ENCODE assay signal across 16 cellular contexts in genomic region chr21:29753216-29753615, GRCh38.
"Had no signal": no experiment of that assay in that cellular context is flagged by ENCODE, and none has a peak within 500 bp of the region (broad histone marks: within the 10 kb centered on the region; RNA-seq: fewer than 3 reads in every experiment).

No MANE protein-coding gene starts in this region.

- H3K36me3 ChIP-seq: lower lobe of right lung, neural progenitor cell, upper lobe of right lung had no signal

- H3K9me3 ChIP-seq: lower lobe of right lung, SK-N-SH, upper lobe of right lung had no signal

- H3K27ac ChIP-seq: lower lobe of right lung, neural progenitor cell, upper lobe of right lung had no signal

- H3K27me3 ChIP-seq: neural progenitor cell, upper lobe of right lung had no signal

- H2AFZ ChIP-seq: neural progenitor cell had no signal

- H3K4me3 ChIP-seq: lower lobe of right lung, neural progenitor cell, upper lobe of right lung had no signal

- H3K4me2 ChIP-seq: neural progenitor cell, SK-N-SH had no signal

- H3K4me1 ChIP-seq: lower lobe of right lung, neural progenitor cell, upper lobe of right lung had no signal

- H3K9ac ChIP-seq: neural progenitor cell, SK-N-SH had no signal

- ATAC-seq: esophagus mucosa; left lobe of liver; lower lobe of right lung; naive thymus-derived CD4-positive, alpha-beta T cell; upper lobe of right lung had no signal

- DNase-seq: activated CD4-positive, alpha-beta memory T cell treated with anti-CD3 and anti-CD28 coated beads for 36 hours; activated CD4-positive, alpha-beta T cell treated with anti-CD3 and anti-CD28 coated beads for 48 hours; activated naive CD4-positive, alpha-beta T cell treated with anti-CD3 and anti-CD28 coated beads, Interleukin-2, amount 10 ng/mL, durations not matched to agents 7 days and 5 days; activated T-cell treated with anti-CD3 and anti-CD28 coated beads, Interleukin-2, amount 50 U/mL, for 48 hours; effector memory CD4-positive, alpha-beta T cell; foreskin melanocyte; lower lobe of right lung; mesendoderm; naive thymus-derived CD4-positive, alpha-beta T cell; SK-N-SH; stimulated activated CD4-positive, alpha-beta T cell treated with anti-CD3 and anti-CD28 coated beads, Interleukin-4, amount 100 ng/mL, for 24 hours; stimulated activated naive CD4-positive, alpha-beta T cell treated with Interleukin-2 at 50 U/mL for 16 hours; upper lobe of right lung had no signal
